ENCODE assay signal across 17 cellular contexts in the genomic region with DNA sequence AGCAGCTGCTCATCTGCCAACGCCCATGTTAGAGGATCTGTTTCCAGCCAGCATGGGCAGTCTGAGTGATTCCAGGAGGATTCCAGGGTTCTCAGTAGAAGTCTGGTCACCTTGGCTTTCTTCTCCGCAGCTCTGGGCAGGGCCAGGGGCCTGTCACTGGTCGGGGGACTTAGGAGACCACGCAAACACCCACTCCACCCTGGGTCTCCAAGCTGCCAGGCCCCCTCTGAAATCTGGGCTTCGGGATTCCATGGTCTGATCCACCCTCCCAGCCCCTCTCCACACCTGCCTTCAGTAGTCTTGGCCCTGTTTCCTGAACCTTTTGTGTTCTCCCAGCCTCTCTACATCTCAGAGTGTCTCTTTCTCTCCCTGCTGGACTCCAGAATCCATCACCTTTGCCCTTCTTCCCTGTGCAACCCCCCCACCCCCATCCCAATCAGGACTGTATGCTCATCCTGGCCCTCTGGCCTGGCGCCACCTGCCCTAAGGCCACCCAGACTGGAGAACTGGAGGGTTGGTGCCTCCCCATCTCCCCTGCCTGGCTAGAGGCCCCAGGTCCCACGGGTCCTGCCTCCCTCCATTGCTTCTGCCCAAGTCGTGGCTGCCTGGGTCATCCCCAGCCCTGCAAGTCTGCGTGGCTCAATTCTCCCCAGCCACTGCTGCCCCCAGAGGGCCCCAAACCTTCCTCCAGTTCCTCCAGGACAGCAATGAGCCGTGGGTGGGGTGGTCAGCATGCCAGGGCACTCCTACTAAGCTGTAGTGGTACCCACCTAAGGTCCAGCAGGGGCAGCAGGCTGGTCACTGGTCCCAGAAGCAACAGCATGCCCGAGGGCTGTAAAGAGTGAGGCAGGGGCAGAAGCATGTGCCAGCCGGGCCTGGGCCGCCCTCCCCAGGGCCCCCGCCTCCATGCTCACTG.
"Had no signal": no experiment of that assay in that cellular context is flagged by ENCODE, and none has a peak within 500 bp of the region (broad histone marks: within the 10 kb centered on the region; RNA-seq: fewer than 3 reads in every experiment).

No MANE protein-coding gene starts in this region.

- H3K9me3 ChIP-seq: breast epithelium, gastrocnemius medialis, pancreas had no signal

- H3K36me3 ChIP-seq: breast epithelium, gastrocnemius medialis, pancreas had no signal

- H3K27ac Mint-ChIP-seq: activated CD4-positive, alpha-beta memory T cell treated with anti-CD3 and anti-CD28 coated beads for 36 hours; activated CD8-positive, alpha-beta memory T cell treated with anti-CD3 and anti-CD28 coated beads, Interleukin-2, amount 10 ng/mL, durations not matched to agents 7 days and 5 days; activated naive CD4-positive, alpha-beta T cell treated with anti-CD3 and anti-CD28 coated beads for 36 hours; activated naive CD8-positive, alpha-beta T cell treated with anti-CD3 and anti-CD28 coated beads, Interleukin-2, amount 50 U/mL, for 24 hours; activated T-helper 2 cell treated with anti-CD3 and anti-CD28 coated beads, Interferon-gamma antibody, Interleukin-2, Interleukin-4, amounts not matched to agents 10 μg/mL and 5 μg/mL and 100 μg/mL, durations not matched to agents 14 hours and 24 hours and 36 hours; endodermal cell; mesothelial cell of epicardium; stimulated activated naive CD8-positive, alpha-beta T cell treated with anti-CD3 and anti-CD28 coated beads, Interleukin-15, Interleukin-2, amounts not matched to agents 100 ng/mL and 50 ng/mL, for 24 hours had no signal

- H3K4me1 Mint-ChIP-seq: activated CD8-positive, alpha-beta memory T cell treated with anti-CD3 and anti-CD28 coated beads, Interleukin-2, amount 10 ng/mL, durations not matched to agents 7 days and 5 days; activated naive CD8-positive, alpha-beta T cell treated with anti-CD3 and anti-CD28 coated beads, Interleukin-2, amount 50 U/mL, for 24 hours; endodermal cell; neural crest cell had no signal

- H3K4me3 Mint-ChIP-seq: activated CD4-positive, alpha-beta memory T cell treated with anti-CD3 and anti-CD28 coated beads for 36 hours; activated CD8-positive, alpha-beta memory T cell treated with anti-CD3 and anti-CD28 coated beads, Interleukin-2, amount 10 ng/mL, durations not matched to agents 7 days and 5 days; activated naive CD4-positive, alpha-beta T cell treated with anti-CD3 and anti-CD28 coated beads for 36 hours; activated naive CD8-positive, alpha-beta T cell treated with anti-CD3 and anti-CD28 coated beads, Interleukin-2, amount 50 U/mL, for 24 hours; endodermal cell; mesothelial cell of epicardium; neural crest cell; stimulated activated naive CD8-positive, alpha-beta T cell treated with anti-CD3 and anti-CD28 coated beads, Interleukin-15, Interleukin-2, amounts not matched to agents 100 ng/mL and 50 ng/mL, for 24 hours had no signal

- H3K36me3 Mint-ChIP-seq: activated CD4-positive, alpha-beta memory T cell treated with anti-CD3 and anti-CD28 coated beads for 36 hours; activated CD8-positive, alpha-beta memory T cell treated with anti-CD3 and anti-CD28 coated beads, Interleukin-2, amount 10 ng/mL, durations not matched to agents 7 days and 5 days; mesothelial cell of epicardium had no signal

- H3K4me3 ChIP-seq: breast epithelium, gastrocnemius medialis, pancreas had no signal

- H3K27me3 Mint-ChIP-seq: activated CD4-positive, alpha-beta memory T cell treated with anti-CD3 and anti-CD28 coated beads for 36 hours; activated CD8-positive, alpha-beta memory T cell treated with anti-CD3 and anti-CD28 coated beads, Interleukin-2, amount 10 ng/mL, durations not matched to agents 7 days and 5 days; activated naive CD8-positive, alpha-beta T cell treated with anti-CD3 and anti-CD28 coated beads, Interleukin-2, amount 50 U/mL, for 24 hours; stimulated activated naive CD8-positive, alpha-beta T cell treated with anti-CD3 and anti-CD28 coated beads, Interleukin-15, Interleukin-2, amounts not matched to agents 100 ng/mL and 50 ng/mL, for 24 hours had no signal

- H3K9me3 Mint-ChIP-seq: activated CD4-positive, alpha-beta memory T cell treated with anti-CD3 and anti-CD28 coated beads for 36 hours; activated naive CD4-positive, alpha-beta T cell treated with anti-CD3 and anti-CD28 coated beads for 36 hours; activated naive CD8-positive, alpha-beta T cell treated with anti-CD3 and anti-CD28 coated beads, Interleukin-2, amount 50 U/mL, for 24 hours; activated T-helper 2 cell treated with anti-CD3 and anti-CD28 coated beads, Interferon-gamma antibody, Interleukin-2, Interleukin-4, amounts not matched to agents 10 μg/mL and 5 μg/mL and 100 μg/mL, durations not matched to agents 14 hours and 24 hours and 36 hours; endodermal cell; mesothelial cell of epicardium; neural crest cell; stimulated activated naive CD8-positive, alpha-beta T cell treated with anti-CD3 and anti-CD28 coated beads, Interleukin-15, Interleukin-2, amounts not matched to agents 100 ng/mL and 50 ng/mL, for 24 hours had no signal

- H3K27me3 ChIP-seq: breast epithelium, dorsolateral prefrontal cortex, gastrocnemius medialis, pancreas had no signal

- ATAC-seq: activated CD8-positive, alpha-beta memory T cell treated with anti-CD3 and anti-CD28 coated beads, Interleukin-2, amount 10 ng/mL, durations not matched to agents 7 days and 5 days; activated naive CD8-positive, alpha-beta T cell treated with anti-CD3 and anti-CD28 coated beads, Interleukin-2, amount 50 U/mL, for 24 hours had no signal

- DNase-seq: activated CD4-positive, alpha-beta memory T cell treated with anti-CD3 and anti-CD28 coated beads for 36 hours; activated CD4-positive, alpha-beta T cell treated with anti-CD3 and anti-CD28 coated beads for 1 hour; activated CD8-positive, alpha-beta memory T cell treated with anti-CD3 and anti-CD28 coated beads, Interleukin-2, amount 10 ng/mL, durations not matched to agents 7 days and 5 days; activated naive CD4-positive, alpha-beta T cell treated with anti-CD3 and anti-CD28 coated beads for 36 hours; activated naive CD8-positive, alpha-beta T cell treated with anti-CD3 and anti-CD28 coated beads, Interleukin-2, amount 50 U/mL, for 24 hours; activated T-cell treated with anti-CD3 and anti-CD28 coated beads, Interleukin-2, amount 50 U/mL, for 1 hour; endodermal cell; retina; T-helper 1 cell had no signal

- H3K4me1 ChIP-seq: breast epithelium, pancreas had no signal

- H3K27ac ChIP-seq: breast epithelium, pancreas had no signal
